In genomic region chr7:921581-922333, GRCh38 we compare ENCODE assay signal across 10 cellular contexts. TPM values are rescaled to one million over a fixed set of nuclear protein-coding genes. Genes with fewer than 3 reads are reported as not detected.
DNase-seq lines count a peak whose midpoint lies in the region; ATAC-seq, FAIRE-seq and TF ChIP-seq lines count a peak whose summit lies in the region.
"Had no signal": no experiment of that assay in that cellular context is flagged by ENCODE, and none has a peak within 500 bp of the region (broad histone marks: within the 10 kb centered on the region; RNA-seq: fewer than 3 reads in every experiment).

No MANE protein-coding gene starts in this region.

- H3K9me3 ChIP-seq in right lobe of liver = no peaks in the 10 kb centered on the region
- no peaks in the 10 kb centered on the region for H3K9me3 ChIP-seq in HepG2 (ENCODE audit: low read length)
- H3K9me3 ChIP-seq in GM12878 (replicated peaks; ENCODE audit: control insufficient read depth, insufficient read depth, low read length) = no peaks in the 10 kb centered on the region
- H3K9me3 ChIP-seq in mucosa of rectum (ENCODE audit: control insufficient read depth in 2 of 2, low read length in 2 of 2) = no peaks in the 10 kb centered on the region

- 86% methylated on average over 10 of the region's 36 CpGs for WGBS in right lobe of liver (ENCODE audit: insufficient coverage, low coverage, low lambda C conversion rate, missing lambda C conversion rate)
- 91% methylated on average over 11 of the region's 36 CpGs for WGBS in HepG2 (ENCODE audit: low lambda C conversion rate)
- WGBS in GM12878 (ENCODE audit: insufficient coverage, insufficient replicate concordance, low lambda C conversion rate, missing lambda C conversion rate) = 50% methylated on average over 36 of the region's 36 CpGs

- FAIRE-seq in HepG2 (lab: Jason Lieb, UNC) (no peak), GM12878 (lab: Jason Lieb, UNC) (no peak)

- H4K20me1 ChIP-seq in HepG2 (ENCODE audit: insufficient read depth, low read length) = no peaks in the 10 kb centered on the region
- no peaks in the 10 kb centered on the region for H4K20me1 ChIP-seq in GM12878 (ENCODE audit: control insufficient read depth, insufficient read depth)

- CTCF ChIA-PET in HepG2 (lab: Yijun Ruan, JAX; ENCODE audit: low intra/inter-chr PET ratio, low total read pairs) = no interaction called here
- CTCF ChIA-PET in GM12878 (lab: Yijun Ruan, JAX) = interaction anchor here (0.6 to 2.9 kb wide), 3 partner anchors 12 to 72 kb away, joined by 3 to 20 read pairs (median 4); no protein-coding TSS in a partner anchor

- peak; percentile 18 to 45 (median 41) for DNase-seq in right lobe of liver
- DNase-seq in HepG2 (ENCODE audit: low spot score) = no peak
- no peak for DNase-seq in GM12878 (ENCODE audit: low read depth, low spot score)
- DNase-seq in ureter (ENCODE audit: low spot score) = peak; percentile 44
- no peak for DNase-seq in NCI-H526 treated with DMSO at 0.1 percent for 48 hours (lab: John Stamatoyannopoulos, UW)
- DNase-seq in DMS114 treated with DMSO at 0.1 percent for 48 hours (lab: John Stamatoyannopoulos, UW; ENCODE audit: unreplicated experiment) = no peak
- DNase-seq: NCI-H2029, SHP77 treated with DMSO at 0.1 percent for 48 hours had no signal

- H3K27ac ChIP-seq in right lobe of liver (no peak overlapping the region), HepG2 (ENCODE audit: extremely low read length, insufficient read depth, low read length) (no peak overlapping the region), GM12878 (ENCODE audit: control insufficient read depth, insufficient read depth) (peak overlapping the region; percentile 99), mucosa of rectum (ENCODE audit: low read depth in 2 of 2, low read length in 2 of 2) (peak overlapping the region; percentile 80 to 97)

- no peaks in the 10 kb centered on the region for H3K36me3 ChIP-seq in right lobe of liver
- H3K36me3 ChIP-seq in HepG2 (replicated peaks in 1 of 2; ENCODE audit: control insufficient read depth in 1 of 2, insufficient read depth in 2 of 2, low read length in 2 of 2) = no peaks in the 10 kb centered on the region
- peaks cover 0 to 7% of the 10 kb centered on the region in 2 experiments; a peak in 3 of 4 replicates for H3K36me3 ChIP-seq in GM12878 (ENCODE audit: control insufficient read depth in 2 of 2, insufficient read depth in 2 of 2, low read length in 1 of 2)
- H3K36me3 ChIP-seq in mucosa of rectum (ENCODE audit: control insufficient read depth in 2 of 2, insufficient read depth in 2 of 2, low read length in 2 of 2) = peaks cover 0 to 2% of the 10 kb centered on the region in 2 donors

- no peak overlapping the region for H3K4me3 ChIP-seq in right lobe of liver
- H3K4me3 ChIP-seq in HepG2 (replicated peaks in 1 of 3; ENCODE audit: insufficient read depth in 1 of 3, low read depth in 2 of 3, low read length in 3 of 3) = no peak overlapping the region
- peak overlapping the region; percentile 32; the same call in 1 of the 2 replicates for H3K4me3 ChIP-seq in GM12878
- H3K4me3 ChIP-seq in mucosa of rectum (ENCODE audit: low read length in 2 of 2) = no peak overlapping the region

- no peaks in the 10 kb centered on the region for H3K27me3 ChIP-seq in right lobe of liver
- H3K27me3 ChIP-seq in HepG2 (ENCODE audit: control insufficient read depth in 1 of 2, insufficient read depth in 2 of 2, low read length in 2 of 2) = no peaks in the 10 kb centered on the region
- H3K27me3 ChIP-seq in GM12878 (replicated peaks in 1 of 2; ENCODE audit: control insufficient read depth in 2 of 2, insufficient read depth in 2 of 2, low read length in 1 of 2) = no peaks in the 10 kb centered on the region
- H3K27me3 ChIP-seq in mucosa of rectum (ENCODE audit: control insufficient read depth in 2 of 2, insufficient read depth in 2 of 2, low read length in 2 of 2) = no peaks in the 10 kb centered on the region

- no peak for TF ChIP-seq RAD21 in HepG2 (CRISPR knock-in tag; IDR thresholded peaks at IDR 0.05)
- TF ChIP-seq RAD21 in GM12878 (IDR thresholded peaks at IDR 0.05; ENCODE audit: insufficient read depth, low read depth, low read length) = no peak

- no peaks in the 10 kb centered on the region for H3K79me2 ChIP-seq in HepG2 (ENCODE audit: insufficient read depth, low read length)
- peaks cover 11% of the 10 kb centered on the region for H3K79me2 ChIP-seq in GM12878 (ENCODE audit: control insufficient read depth, insufficient read depth, low read length)

- no peak overlapping the region for H2AFZ ChIP-seq in HepG2 (ENCODE audit: low read length)
- no peak overlapping the region for H2AFZ ChIP-seq in GM12878 (ENCODE audit: control insufficient read depth, low read depth, low read length)

- intact Hi-C loops in right lobe of liver (cut with DNase I) = no loop called here
- intact Hi-C loops in HepG2 (cut with micrococcal nuclease; ENCODE audit: unreplicated experiment) = no loop called here
- intact Hi-C loops in GM12878 (cut with micrococcal nuclease; ENCODE audit: unreplicated experiment) = loop anchor here (2.0 kb wide), 3 partner anchors 13 to 29 kb away; no protein-coding TSS in a partner anchor

- TF ChIP-seq EP300 in HepG2 (IDR thresholded peaks at IDR 0.05; ENCODE audit: low read depth in 2 of 2, low read length in 2 of 2) (no peak), HepG2 (CRISPR knock-in tag; IDR thresholded peaks at IDR 0.05; ENCODE audit: borderline replicate concordance) (no peak), GM12878 (IDR thresholded peaks at IDR 0.05; ENCODE audit: borderline replicate concordance in 1 of 2, control insufficient read depth in 1 of 2, low read depth in 2 of 2, low read length in 2 of 2) (no peak)

- SMC1A ChIA-PET in GM12878 (lab: Charles Lee; ENCODE audit: uncharacterized antibody, unreplicated experiment) = interaction anchor here (1.1 to 1.9 kb wide), 2 partner anchors 12 to 13 kb away, joined by 5 to 16 read pairs; no protein-coding TSS in a partner anchor

- H3K4me1 ChIP-seq in right lobe of liver = no peaks in the 10 kb centered on the region
- H3K4me1 ChIP-seq in HepG2 (ENCODE audit: insufficient read depth, low read length) = peaks cover 31% of the 10 kb centered on the region
- H3K4me1 ChIP-seq in GM12878 (ENCODE audit: control insufficient read depth, insufficient read depth, low read length) = peaks cover 43% of the 10 kb centered on the region
- H3K4me1 ChIP-seq in mucosa of rectum (ENCODE audit: control insufficient read depth in 2 of 2, insufficient read depth in 2 of 2, low read length in 2 of 2) = peaks cover 56 to 62% of the 10 kb centered on the region in 2 donors

- ATAC-seq in right lobe of liver (no peak), HepG2 (no peak), GM12878 (no peak), GM18517 (IDR thresholded peaks at IDR 0.05; ENCODE audit: unreplicated experiment) (no peak)

- TF ChIP-seq CTCF in right lobe of liver (IDR thresholded peaks at IDR 0.05) = no peak
- no peak for TF ChIP-seq CTCF in HepG2 (CRISPR knock-in tag; IDR thresholded peaks at IDR 0.05)
- TF ChIP-seq CTCF in GM12878 (IDR thresholded peaks at IDR 0.05 in 2 of 3, conservative IDR thresholded peaks at IDR 0.05 in 1 of 3; ENCODE audit: control insufficient read depth in 2 of 3, extremely low read depth in 1 of 3, insufficient read depth in 1 of 3, low read depth in 3 of 3, low read length in 3 of 3) = no peak

- no TSS peak for BruUV-seq in HepG2 (replicated peaks; lab: Mats Ljungman, UMichigan)
- BruUV-seq in GM12878 (replicated peaks; lab: Mats Ljungman, UMichigan) = no TSS peak

- POLR2A ChIA-PET in HepG2 (lab: Yijun Ruan, JAX) (no interaction called here), GM12878 (lab: Charles Lee) (interaction anchor here (0.6 to 2.7 kb wide), 2 partner anchors 8 to 12 kb away, joined by 6 to 13 read pairs; no protein-coding TSS in a partner anchor)

- H3K4me2 ChIP-seq in HepG2 (ENCODE audit: low read depth, low read length) (no peak overlapping the region), GM12878 (ENCODE audit: control insufficient read depth, insufficient read depth) (peak overlapping the region; percentile 92)

- in situ Hi-C loops in HepG2 (cut with HindIII; ENCODE audit: extremely low pct_ligation_motif_present, low pct_unique_long_range_greater_than_20kb) (no loop called here), GM12878 (cut with MboI) (no loop called here)

- TF ChIP-seq POLR2A in right lobe of liver (IDR thresholded peaks at IDR 0.05) (no peak), HepG2 (IDR thresholded peaks at IDR 0.05; ENCODE audit: insufficient read depth in 1 of 2, low read depth in 2 of 2, low read length in 2 of 2) (no peak), GM12878 (IDR thresholded peaks at IDR 0.05; ENCODE audit: low read depth, low read length) (no peak)

- RAD21 ChIA-PET in GM12878 (lab: Charles Lee; ENCODE audit: unreplicated experiment) = interaction anchor here (1.0 to 2.0 kb wide), 2 partner anchors 12 to 31 kb away, joined by 7 to 18 read pairs; no protein-coding TSS in a partner anchor

- H3K9ac ChIP-seq in HepG2 (ENCODE audit: insufficient read depth, low read depth, low read length) (no peak overlapping the region), GM12878 (ENCODE audit: control insufficient read depth, insufficient read depth, low read length) (peak overlapping the region; percentile 77), mucosa of rectum (ENCODE audit: low read depth in 1 of 2, low read length in 2 of 2) (peak overlapping the region; percentile 67 to 68)

RNA-seq across cellular contexts. Expression of gene ADAP1, which starts 32.7 kb away (rescaled TPM):
- 1 to 10 TPM; 1.4 to 4.2 (median 2.7) TPM for total RNA-seq in right lobe of liver
- total RNA-seq in HepG2 (2016; rRNA removed; fragmentation: Illumina TruSeq; extraction: Trizol) = 18.3 and 24.6 TPM in 2 replicates
- total RNA-seq in HepG2 (2016; cell fraction: cytosol; rRNA removed; fragmentation: Illumina TruSeq; extraction: Trizol; ENCODE audit: low read depth) = 23.5 and 25.0 TPM in 2 replicates
- total RNA-seq in HepG2 (2016; cell fraction: insoluble cytoplasmic fraction; rRNA removed; fragmentation: Illumina TruSeq; extraction: Trizol) = 16.6 and 27.2 TPM in 2 replicates
- total RNA-seq in HepG2 (2016; cell fraction: membrane; rRNA removed; fragmentation: Illumina TruSeq; extraction: Trizol) = 46.3 and 47.4 TPM in 2 replicates
- total RNA-seq in HepG2 (2016; cell fraction: nucleus; rRNA removed; fragmentation: Illumina TruSeq; extraction: Trizol) = 13.2 TPM in 2 replicates
- 10.5 and 15.0 TPM in 2 replicates for polyA plus RNA-seq in HepG2 (2011; rRNA removed)
- polyA plus RNA-seq in HepG2 (2011; cell fraction: cytosol; rRNA removed) = 11.8 and 14.5 TPM in 2 replicates
- polyA plus RNA-seq in HepG2 (2011; cell fraction: nucleus; rRNA removed) = 19.8 and 24.0 TPM in 2 replicates
- 15.3 and 21.4 TPM in 2 replicates for polyA plus RNA-seq in HepG2 (2012)
- 24.2 and 28.1 TPM in 2 replicates for polyA plus RNA-seq in HepG2 (2016; cell fraction: cytosol; fragmentation: Illumina TruSeq; extraction: Trizol; ENCODE audit: low read depth)
- 17.0 and 28.9 TPM in 2 replicates for polyA plus RNA-seq in HepG2 (2016; cell fraction: insoluble cytoplasmic fraction; fragmentation: Illumina TruSeq; extraction: Trizol; ENCODE audit: low read depth)
- 45.2 and 45.4 TPM in 2 replicates for polyA plus RNA-seq in HepG2 (2016; cell fraction: membrane; fragmentation: Illumina TruSeq; extraction: Trizol; ENCODE audit: low read depth)
- 26.8 and 30.8 TPM in 2 replicates for polyA plus RNA-seq in HepG2 (2016; cell fraction: nucleus; fragmentation: Illumina TruSeq; extraction: Trizol; ENCODE audit: insufficient read depth, low read depth)
- polyA minus RNA-seq in HepG2 (2011; rRNA and poly(A)+ RNA removed; ENCODE audit: low replicate concordance) = 3.5 and 14.9 TPM in 2 replicates
- 7.5 and 11.2 TPM in 2 replicates for polyA minus RNA-seq in HepG2 (2011; cell fraction: cytosol; rRNA and poly(A)+ RNA removed)
- 5.2 and 7.6 TPM in 2 replicates for polyA minus RNA-seq in HepG2 (2011; cell fraction: nucleus; rRNA and poly(A)+ RNA removed)
- 23.8 and 32.2 TPM in 2 replicates for total RNA-seq in GM12878 (2013; cell fraction: nucleolus; rRNA removed)
- 34.0 and 44.2 TPM in 2 replicates for total RNA-seq in GM12878 (2014; rRNA removed)
- 15.8 and 17.9 TPM in 2 replicates for total RNA-seq in GM12878 (2014; rRNA removed; fragmentation: Illumina TruSeq; extraction: Trizol)
- total RNA-seq in GM12878 (2021) = 38.7 and 42.3 TPM in 2 replicates
- polyA plus RNA-seq in GM12878 (2011; ENCODE audit: low read depth) = 3.9 TPM
- polyA plus RNA-seq in GM12878 (2011; rRNA removed) = 16.6 and 22.5 TPM in 2 replicates
- 30.5 and 44.3 TPM in 2 replicates for polyA plus RNA-seq in GM12878 (2011; cell fraction: cytosol; rRNA removed)
- polyA plus RNA-seq in GM12878 (2011; cell fraction: nucleus; rRNA removed) = 55.5 and 64.6 TPM in 2 replicates
- polyA plus RNA-seq in GM12878 (2012) = 17.1 and 19.8 TPM in 2 replicates
- polyA plus RNA-seq in GM12878 (2014; fragmentation: Illumina TruSeq; extraction: Trizol) = 8.0 and 22.0 TPM in 2 replicates
- polyA plus RNA-seq in GM12878 (2014; fragmentation: Nextera tagmentation; extraction: Ambion mirVana) = under 1 TPM in 1 of 2 experiments, not detected in 1; 0.22 TPM
- polyA plus RNA-seq in GM12878 (2014; rRNA removed) = 28.9 and 35.5 TPM in 2 replicates
- 10 to 100 TPM in 1 of 2 experiments, 1 to 10 TPM in 1; 6.7 to 12.7 TPM for polyA plus RNA-seq in GM12878 (2016; fragmentation: Nextera tagmentation; extraction: Ambion mirVana)
- polyA minus RNA-seq in GM12878 (2011; rRNA and poly(A)+ RNA removed) = 15.7 and 37.9 TPM in 2 replicates
- 22.1 and 25.5 TPM in 2 replicates for polyA minus RNA-seq in GM12878 (2011; cell fraction: cytosol; rRNA and poly(A)+ RNA removed)
- 14.0 and 35.4 TPM in 2 replicates for polyA minus RNA-seq in GM12878 (2011; cell fraction: nucleus; rRNA and poly(A)+ RNA removed)
- 20.6 TPM for total RNA-seq in ureter

RNA-seq across cellular contexts. Expression of gene GET4, which starts 45.4 kb away (rescaled TPM):
- total RNA-seq in right lobe of liver (10 to 100 TPM; 15.6 to 38.3 (median 28.3) TPM), HepG2 (2016; rRNA removed; fragmentation: Illumina TruSeq; extraction: Trizol) (28.2 and 31.6 TPM in 2 replicates), GM12878 (2014; rRNA removed) (42.9 and 53.6 TPM in 2 replicates), GM12878 (2014; rRNA removed; fragmentation: Illumina TruSeq; extraction: Trizol) (12.0 and 16.1 TPM in 2 replicates), GM12878 (2021) (40.7 and 42.1 TPM in 2 replicates), ureter (43.4 TPM)
- 7.8 and 8.0 TPM in 2 replicates for total RNA-seq in HepG2 (2016; cell fraction: cytosol; rRNA removed; fragmentation: Illumina TruSeq; extraction: Trizol; ENCODE audit: low read depth)
- total RNA-seq in HepG2 (2016; cell fraction: insoluble cytoplasmic fraction; rRNA removed; fragmentation: Illumina TruSeq; extraction: Trizol) = 27.8 and 31.5 TPM in 2 replicates
- total RNA-seq in HepG2 (2016; cell fraction: membrane; rRNA removed; fragmentation: Illumina TruSeq; extraction: Trizol) = 18.9 and 22.1 TPM in 2 replicates
- total RNA-seq in HepG2 (2016; cell fraction: nucleus; rRNA removed; fragmentation: Illumina TruSeq; extraction: Trizol) = 26.6 and 28.2 TPM in 2 replicates
- polyA plus RNA-seq in HepG2 (2011; rRNA removed) (35.2 and 44.4 TPM in 2 replicates), GM12878 (2011; rRNA removed) (17.6 and 25.9 TPM in 2 replicates), GM12878 (2014; fragmentation: Illumina TruSeq; extraction: Trizol) (4.4 and 14.0 TPM in 2 replicates), GM12878 (2014; fragmentation: Nextera tagmentation; extraction: Ambion mirVana) (1 to 10 TPM in 1 of 2 experiments, under 1 TPM in 1; 0.66 to 2.3 TPM), GM12878 (2014; rRNA removed) (69.0 and 76.0 TPM in 2 replicates), GM12878 (2016; fragmentation: Nextera tagmentation; extraction: Ambion mirVana) (10 to 100 TPM; 68.9 to 73.8 TPM)
- 32.6 and 49.3 TPM in 2 replicates for polyA plus RNA-seq in HepG2 (2011; cell fraction: cytosol; rRNA removed)
- 186 and 201 TPM in 2 replicates for polyA plus RNA-seq in HepG2 (2011; cell fraction: nucleus; rRNA removed)
- 33.0 and 39.4 TPM in 2 replicates for polyA plus RNA-seq in HepG2 (2012)
- polyA plus RNA-seq in HepG2 (2016; cell fraction: cytosol; fragmentation: Illumina TruSeq; extraction: Trizol; ENCODE audit: low read depth) = 13.8 and 16.4 TPM in 2 replicates
- 49.1 and 51.2 TPM in 2 replicates for polyA plus RNA-seq in HepG2 (2016; cell fraction: insoluble cytoplasmic fraction; fragmentation: Illumina TruSeq; extraction: Trizol; ENCODE audit: low read depth)
- polyA plus RNA-seq in HepG2 (2016; cell fraction: membrane; fragmentation: Illumina TruSeq; extraction: Trizol; ENCODE audit: low read depth) = 21.9 and 26.3 TPM in 2 replicates
- polyA plus RNA-seq in HepG2 (2016; cell fraction: nucleus; fragmentation: Illumina TruSeq; extraction: Trizol; ENCODE audit: insufficient read depth, low read depth) = 111 and 112 TPM in 2 replicates
- 16.3 and 17.4 TPM in 2 replicates for polyA minus RNA-seq in HepG2 (2011; rRNA and poly(A)+ RNA removed; ENCODE audit: low replicate concordance)
- polyA minus RNA-seq in HepG2 (2011; cell fraction: cytosol; rRNA and poly(A)+ RNA removed) = 9.7 and 12.6 TPM in 2 replicates
- polyA minus RNA-seq in HepG2 (2011; cell fraction: nucleus; rRNA and poly(A)+ RNA removed) = 19.2 and 26.4 TPM in 2 replicates
- 17.2 and 17.8 TPM in 2 replicates for total RNA-seq in GM12878 (2013; cell fraction: nucleolus; rRNA removed)
- 18.4 TPM for polyA plus RNA-seq in GM12878 (2011; ENCODE audit: low read depth)
- polyA plus RNA-seq in GM12878 (2011; cell fraction: cytosol; rRNA removed) = 37.7 and 58.5 TPM in 2 replicates
- polyA plus RNA-seq in GM12878 (2011; cell fraction: nucleus; rRNA removed) = 78.1 and 98.0 TPM in 2 replicates
- 31.9 and 33.0 TPM in 2 replicates for polyA plus RNA-seq in GM12878 (2012)
- 4.9 and 14.2 TPM in 2 replicates for polyA minus RNA-seq in GM12878 (2011; rRNA and poly(A)+ RNA removed)
- 4.7 and 9.1 TPM in 2 replicates for polyA minus RNA-seq in GM12878 (2011; cell fraction: cytosol; rRNA and poly(A)+ RNA removed)
- 9.3 and 12.3 TPM in 2 replicates for polyA minus RNA-seq in GM12878 (2011; cell fraction: nucleus; rRNA and poly(A)+ RNA removed)

RNA-seq across cellular contexts. Expression of gene COX19, which starts 53.6 kb away (rescaled TPM):
- total RNA-seq in right lobe of liver (1 to 10 TPM; 3.2 to 6.5 (median 4.0) TPM), HepG2 (2016; rRNA removed; fragmentation: Illumina TruSeq; extraction: Trizol) (6.5 and 11.5 TPM in 2 replicates), GM12878 (2014; rRNA removed) (10.2 and 12.5 TPM in 2 replicates), GM12878 (2014; rRNA removed; fragmentation: Illumina TruSeq; extraction: Trizol) (9.5 and 11.4 TPM in 2 replicates), GM12878 (2021) (8.6 and 9.0 TPM in 2 replicates), ureter (14.6 TPM)
- 2.6 and 3.0 TPM in 2 replicates for total RNA-seq in HepG2 (2016; cell fraction: cytosol; rRNA removed; fragmentation: Illumina TruSeq; extraction: Trizol; ENCODE audit: low read depth)
- 7.4 and 15.2 TPM in 2 replicates for total RNA-seq in HepG2 (2016; cell fraction: insoluble cytoplasmic fraction; rRNA removed; fragmentation: Illumina TruSeq; extraction: Trizol)
- total RNA-seq in HepG2 (2016; cell fraction: membrane; rRNA removed; fragmentation: Illumina TruSeq; extraction: Trizol) = 7.6 and 8.2 TPM in 2 replicates
- total RNA-seq in HepG2 (2016; cell fraction: nucleus; rRNA removed; fragmentation: Illumina TruSeq; extraction: Trizol) = 21.5 and 23.4 TPM in 2 replicates
- polyA plus RNA-seq in HepG2 (2011; rRNA removed) (21.0 and 21.7 TPM in 2 replicates), GM12878 (2011; rRNA removed) (15.9 and 17.0 TPM in 2 replicates), GM12878 (2014; fragmentation: Illumina TruSeq; extraction: Trizol) (7.0 and 12.4 TPM in 2 replicates), GM12878 (2014; fragmentation: Nextera tagmentation; extraction: Ambion mirVana) (1 to 10 TPM; 3.7 to 6.6 TPM), GM12878 (2014; rRNA removed) (8.9 and 10.2 TPM in 2 replicates), GM12878 (2016; fragmentation: Nextera tagmentation; extraction: Ambion mirVana) (10 to 100 TPM; 15.0 to 17.9 TPM)
- polyA plus RNA-seq in HepG2 (2011; cell fraction: cytosol; rRNA removed) = 12.5 and 14.3 TPM in 2 replicates
- 59.5 and 79.7 TPM in 2 replicates for polyA plus RNA-seq in HepG2 (2011; cell fraction: nucleus; rRNA removed)
- 14.5 and 16.2 TPM in 2 replicates for polyA plus RNA-seq in HepG2 (2012)
- 2.2 and 2.3 TPM in 2 replicates for polyA plus RNA-seq in HepG2 (2016; cell fraction: cytosol; fragmentation: Illumina TruSeq; extraction: Trizol; ENCODE audit: low read depth)
- polyA plus RNA-seq in HepG2 (2016; cell fraction: insoluble cytoplasmic fraction; fragmentation: Illumina TruSeq; extraction: Trizol; ENCODE audit: low read depth) = 11.0 and 11.3 TPM in 2 replicates
- polyA plus RNA-seq in HepG2 (2016; cell fraction: membrane; fragmentation: Illumina TruSeq; extraction: Trizol; ENCODE audit: low read depth) = 3.6 and 3.8 TPM in 2 replicates
- polyA plus RNA-seq in HepG2 (2016; cell fraction: nucleus; fragmentation: Illumina TruSeq; extraction: Trizol; ENCODE audit: insufficient read depth, low read depth) = 32.8 and 35.0 TPM in 2 replicates
- polyA minus RNA-seq in HepG2 (2011; rRNA and poly(A)+ RNA removed; ENCODE audit: low replicate concordance) = 12.8 and 23.5 TPM in 2 replicates
- 3.6 and 5.4 TPM in 2 replicates for polyA minus RNA-seq in HepG2 (2011; cell fraction: cytosol; rRNA and poly(A)+ RNA removed)
- 50.6 and 61.9 TPM in 2 replicates for polyA minus RNA-seq in HepG2 (2011; cell fraction: nucleus; rRNA and poly(A)+ RNA removed)
- total RNA-seq in GM12878 (2013; cell fraction: nucleolus; rRNA removed) = 117 and 121 TPM in 2 replicates
- polyA plus RNA-seq in GM12878 (2011; ENCODE audit: low read depth) = 4.5 TPM
- polyA plus RNA-seq in GM12878 (2011; cell fraction: cytosol; rRNA removed) = 10.8 and 11.2 TPM in 2 replicates
- 22.4 and 24.8 TPM in 2 replicates for polyA plus RNA-seq in GM12878 (2011; cell fraction: nucleus; rRNA removed)
- 6.9 and 7.6 TPM in 2 replicates for polyA plus RNA-seq in GM12878 (2012)
- polyA minus RNA-seq in GM12878 (2011; rRNA and poly(A)+ RNA removed) = 11.1 and 20.0 TPM in 2 replicates
- polyA minus RNA-seq in GM12878 (2011; cell fraction: cytosol; rRNA and poly(A)+ RNA removed) = 2.1 and 2.7 TPM in 2 replicates
- 11.1 and 16.1 TPM in 2 replicates for polyA minus RNA-seq in GM12878 (2011; cell fraction: nucleus; rRNA and poly(A)+ RNA removed)

Comparison
In these comparisons a context has a peak if more than half of its experiments do, and no peak if none do; other contexts are left out.
1. DNase-seq: peak in right lobe of liver (3 of 3) and ureter (single experiment); none in HepG2 (single experiment), GM12878 (single experiment), NCI-H526 treated with DMSO at 0.1 percent for 48 hours (single experiment) and DMS114 treated with DMSO at 0.1 percent for 48 hours (single experiment).
2. H3K27ac ChIP-seq: peak in GM12878 (single experiment) and mucosa of rectum (2 of 2); none in right lobe of liver (0 of 3) and HepG2 (single experiment).